In genomic region chr14:39017096-39018016, GRCh38 we compare ENCODE assay signal across 8 cellular contexts.
A peak's percentile ranks its signal among the peaks of the same experiment; 100 is the strongest.
DNase-seq lines count a peak whose midpoint lies in the region; TF ChIP-seq lines count a peak whose summit lies in the region.
"Not testable (repeated sequence)": the region's sequence is repeated elsewhere in the genome, so short reads cannot be mapped to it uniquely, and the experiment has no call there.

No MANE protein-coding gene starts in this region.

- H3K79me2 ChIP-seq in H9 (ENCODE audit: insufficient read depth, low read length) = not testable (repeated sequence)

- DNase-seq in AG04450 (ENCODE audit: low read depth, low spot score); H9; NT2/D1 (ENCODE audit: low read depth, low spot score); activated CD4-positive, alpha-beta T cell treated with anti-CD3 and anti-CD28 coated beads, Interleukin-2, amount 10 ng/mL, durations not matched to agents 7 days and 5 days; left ventricle myocardium inferior; mesenchymal stem cell; progenitor cell of endocrine pancreas (ENCODE audit: low spot score, unreplicated experiment): not testable (repeated sequence)
- peak; percentile 21 for DNase-seq in NCI-H2029 (lab: John Stamatoyannopoulos, UW)

- not testable (repeated sequence) for H2BK20ac ChIP-seq in H9 (ENCODE audit: low read depth, low read length, poor library complexity, severe bottlenecking)

- H3K4me1 ChIP-seq in H9 (ENCODE audit: insufficient read depth, low read length); NT2/D1 (ENCODE audit: insufficient read depth, insufficient read length); left ventricle myocardium inferior; mesenchymal stem cell (ENCODE audit: control insufficient read depth, insufficient read depth, low read depth, low read length): not testable (repeated sequence)

- not testable (repeated sequence) for H2AFZ ChIP-seq in H9 (ENCODE audit: low read length); mesenchymal stem cell (ENCODE audit: low read depth, low read length)

- H4K20me1 ChIP-seq in H9 (ENCODE audit: control insufficient read depth, insufficient read depth, insufficient read length) = not testable (repeated sequence)

- 0 out of 2 replicates have a peak, but pooled peaks have one; percentile 1 for TF ChIP-seq CTCF in AG04450 (IDR thresholded peaks at IDR 0.05; ENCODE audit: low read depth, low read length)
- peak; percentile 35; the same call in 1 of the 3 replicates for TF ChIP-seq CTCF in H9 (conservative IDR thresholded peaks at IDR 0.05)
- peak; percentile 11 for TF ChIP-seq CTCF in left ventricle myocardium inferior (IDR thresholded peaks at IDR 0.05; ENCODE audit: borderline replicate concordance)
- TF ChIP-seq CTCF in progenitor cell of endocrine pancreas (IDR thresholded peaks at IDR 0.05; ENCODE audit: unreplicated experiment) = peak; percentile 42

- not testable (repeated sequence) for H3K27me3 Mint-ChIP-seq in H9 (ENCODE audit: low read depth); activated CD4-positive, alpha-beta T cell treated with anti-CD3 and anti-CD28 coated beads, Interleukin-2, amount 10 ng/mL, durations not matched to agents 7 days and 5 days; progenitor cell of endocrine pancreas

- H3K27me3 ChIP-seq in AG04450 (ENCODE audit: control insufficient read depth, insufficient read depth, low read length); H9 (ENCODE audit: insufficient read depth, low read length); NT2/D1 (ENCODE audit: insufficient read depth, insufficient read length); left ventricle myocardium inferior (ENCODE audit: low read depth); mesenchymal stem cell (ENCODE audit: control insufficient read depth in 1 of 2, insufficient read depth in 1 of 2, low read length in 2 of 2): not testable (repeated sequence)

- POLR2A ChIA-PET in AG04450 (lab: Yijun Ruan, JAX); activated CD4-positive, alpha-beta T cell treated with anti-CD3 and anti-CD28 coated beads, Interleukin-2, amount 10 ng/mL, durations not matched to agents 7 days and 5 days (lab: Charles Lee): not testable (repeated sequence)

- CTCF ChIA-PET in AG04450 (lab: Charles Lee) = interaction anchor here (1.0 to 3.6 kb wide), 6 partner anchors 11 to 1772 kb away, joined by 3 to 98 read pairs (median 26); no protein-coding TSS in a partner anchor
- CTCF ChIA-PET in activated CD4-positive, alpha-beta T cell treated with anti-CD3 and anti-CD28 coated beads, Interleukin-2, amount 10 ng/mL, durations not matched to agents 7 days and 5 days (lab: Charles Lee) = not testable (repeated sequence)

- peak overlapping the region; percentile 22 for H3K4me2 ChIP-seq in H9 (ENCODE audit: insufficient read depth, insufficient read length, low read length)
- not testable (repeated sequence) for H3K4me2 ChIP-seq in mesenchymal stem cell (ENCODE audit: low read length, poor library complexity, severe bottlenecking)

- not testable (repeated sequence) for H2BK5ac ChIP-seq in H9 (ENCODE audit: insufficient read length, low read length); mesenchymal stem cell (ENCODE audit: low read depth, low read length, poor library complexity, severe bottlenecking)

- not testable (repeated sequence) for H3K56ac ChIP-seq in H9 (ENCODE audit: insufficient read length, low read depth, low read length)

- not testable (repeated sequence) for H3K4ac ChIP-seq in H9 (ENCODE audit: low read depth, low read length); mesenchymal stem cell (ENCODE audit: low read depth in 1 of 2, low read length in 2 of 2)

- H3K27ac Mint-ChIP-seq in H9 (peak overlapping the region in 2 of 3 experiments; percentile 91 to 93; a peak in 5 of 7 replicates), progenitor cell of endocrine pancreas (peak overlapping the region; percentile 60)
- peak overlapping the region; percentile 71 for H3K27ac Mint-ChIP-seq in activated CD4-positive, alpha-beta T cell treated with anti-CD3 and anti-CD28 coated beads, Interleukin-2, amount 10 ng/mL, durations not matched to agents 7 days and 5 days

- H3K14ac ChIP-seq in H9 (ENCODE audit: insufficient read depth, low read length) = 0 out of 2 replicates have a peak overlapping the region, but pooled peaks have one; percentile 36
- not testable (repeated sequence) for H3K14ac ChIP-seq in mesenchymal stem cell (ENCODE audit: low read length in 2 of 2)

- H3K18ac ChIP-seq in H9 (ENCODE audit: insufficient read length, low read depth, low read length) = not testable (repeated sequence)
- H3K18ac ChIP-seq in mesenchymal stem cell (ENCODE audit: low read depth in 1 of 2, low read length in 2 of 2) = peak overlapping the region; percentile 54 to 62

- H3K4me3 Mint-ChIP-seq in H9 (peak overlapping the region; percentile 84 to 89), progenitor cell of endocrine pancreas (ENCODE audit: low read depth) (peak overlapping the region; percentile 71)
- peak overlapping the region; percentile 45 for H3K4me3 Mint-ChIP-seq in activated CD4-positive, alpha-beta T cell treated with anti-CD3 and anti-CD28 coated beads, Interleukin-2, amount 10 ng/mL, durations not matched to agents 7 days and 5 days

- not testable (repeated sequence) for H2BK12ac ChIP-seq in H9 (ENCODE audit: insufficient read length, low read depth, low read length); mesenchymal stem cell (ENCODE audit: low read length in 2 of 2)

- not testable (repeated sequence) for H3K79me1 ChIP-seq in H9 (ENCODE audit: insufficient read depth, low read depth, low read length, poor library complexity, severe bottlenecking)
- H3K79me1 ChIP-seq in mesenchymal stem cell (replicated peaks; ENCODE audit: low read length, poor library complexity, severe bottlenecking) = peaks cover 14% of the 10 kb centered on the region

- not testable (repeated sequence) for H2BK120ac ChIP-seq in H9 (ENCODE audit: low read depth, low read length, poor library complexity, severe bottlenecking); mesenchymal stem cell (ENCODE audit: low read depth, low read length)

- H3K23me2 ChIP-seq in H9 (ENCODE audit: insufficient read length, low read depth, low read length, poor library complexity, severe bottlenecking) = not testable (repeated sequence)

- not testable (repeated sequence) for H3K27ac ChIP-seq in AG04450 (ENCODE audit: low read depth, low read length); H9 (ENCODE audit: insufficient read length, low read depth, low read length); left ventricle myocardium inferior (replicated peaks); mesenchymal stem cell (ENCODE audit: low read length, poor library complexity, severe bottlenecking)

- H4K8ac ChIP-seq in H9 (replicated peaks; ENCODE audit: insufficient read length, low read depth, low read length) = not testable (repeated sequence)
- H4K8ac ChIP-seq in mesenchymal stem cell (ENCODE audit: low read length) = peak overlapping the region; percentile 64

- not testable (repeated sequence) for H3K9me3 Mint-ChIP-seq in H9; activated CD4-positive, alpha-beta T cell treated with anti-CD3 and anti-CD28 coated beads, Interleukin-2, amount 10 ng/mL, durations not matched to agents 7 days and 5 days; progenitor cell of endocrine pancreas (ENCODE audit: low read depth)

- peaks cover 0 to 12% (median 2%) of the 10 kb centered on the region in 3 experiments; a peak in 3 of 7 replicates for H3K36me3 Mint-ChIP-seq in H9 (ENCODE audit: insufficient read depth in 1 of 3, low read depth in 3 of 3)
- not testable (repeated sequence) for H3K36me3 Mint-ChIP-seq in activated CD4-positive, alpha-beta T cell treated with anti-CD3 and anti-CD28 coated beads, Interleukin-2, amount 10 ng/mL, durations not matched to agents 7 days and 5 days (ENCODE audit: low read depth)
- peaks cover 20% of the 10 kb centered on the region for H3K36me3 Mint-ChIP-seq in progenitor cell of endocrine pancreas (ENCODE audit: insufficient read depth)

- not testable (repeated sequence) for H3K36me3 ChIP-seq in NT2/D1 (ENCODE audit: insufficient read depth, insufficient read length, low read length); left ventricle myocardium inferior
- H3K36me3 ChIP-seq in mesenchymal stem cell (ENCODE audit: control insufficient read depth in 1 of 2, insufficient read depth in 2 of 2, low read depth in 1 of 2, low read length in 2 of 2) = peaks cover 10 to 15% of the 10 kb centered on the region in 2 experiments

- H3K4me3 ChIP-seq in AG04450 (ENCODE audit: low read depth, low read length); mesenchymal stem cell (ENCODE audit: insufficient read depth in 1 of 2, low read depth in 1 of 2, low read length in 2 of 2): not testable (repeated sequence)
- H3K4me3 ChIP-seq in NT2/D1 (ENCODE audit: insufficient read length, low read depth) (peak overlapping the region; percentile 50), left ventricle myocardium inferior (peak overlapping the region; percentile 8)

- not testable (repeated sequence) for H4K5ac ChIP-seq in H9 (ENCODE audit: insufficient read length, low read depth, low read length)

- no CpG with 5 or more reads among the region's 33 CpGs for WGBS in H9 (ENCODE audit: extremely low coverage, insufficient read length, low lambda C conversion rate)
- WGBS in mesenchymal stem cell = 45% methylated on average over 28 of the region's 33 CpGs

- intact Hi-C loops in left ventricle myocardium inferior (cut with micrococcal nuclease) = not testable (repeated sequence)

- not testable (repeated sequence) for H4K91ac ChIP-seq in H9 (ENCODE audit: insufficient read length, low read depth, low read length); mesenchymal stem cell (ENCODE audit: low read length)

- H3K4me1 Mint-ChIP-seq in H9 (peaks cover 16 to 19% of the 10 kb centered on the region in 2 experiments), progenitor cell of endocrine pancreas (ENCODE audit: low read depth) (peaks cover 15% of the 10 kb centered on the region)
- H3K4me1 Mint-ChIP-seq in activated CD4-positive, alpha-beta T cell treated with anti-CD3 and anti-CD28 coated beads, Interleukin-2, amount 10 ng/mL, durations not matched to agents 7 days and 5 days = not testable (repeated sequence)

- peak overlapping the region; percentile 45 for H3K9ac ChIP-seq in H9 (ENCODE audit: extremely low read depth, insufficient read length, low read length)
- H3K9ac ChIP-seq in NT2/D1 (ENCODE audit: insufficient read length, low read depth) = peak overlapping the region; percentile 50
- H3K9ac ChIP-seq in mesenchymal stem cell (ENCODE audit: low read length) = not testable (repeated sequence)

- H3T11ph ChIP-seq in H9 (ENCODE audit: low read length) = not testable (repeated sequence)

- H2AK5ac ChIP-seq in H9 (ENCODE audit: insufficient read length, low read length); mesenchymal stem cell (ENCODE audit: low read length, severe bottlenecking): not testable (repeated sequence)

- not testable (repeated sequence) for H2BK15ac ChIP-seq in H9 (ENCODE audit: low read depth, low read length); mesenchymal stem cell (ENCODE audit: low read depth, poor library complexity, severe bottlenecking)

- not testable (repeated sequence) for H3K9me3 ChIP-seq in AG04450 (ENCODE audit: control insufficient read depth, insufficient read depth, low read length); H9 (ENCODE audit: control insufficient read depth, low read depth, low read length); NT2/D1 (ENCODE audit: insufficient read depth, low read length); left ventricle myocardium inferior (replicated peaks); mesenchymal stem cell (ENCODE audit: control insufficient read depth, low read length)

- H3K23ac ChIP-seq in H9 (ENCODE audit: insufficient read length, low read depth, low read length); mesenchymal stem cell (ENCODE audit: low read length in 2 of 2): not testable (repeated sequence)
